Comparison of ENCODE assay signal across 23 cellular contexts in the genomic region with DNA sequence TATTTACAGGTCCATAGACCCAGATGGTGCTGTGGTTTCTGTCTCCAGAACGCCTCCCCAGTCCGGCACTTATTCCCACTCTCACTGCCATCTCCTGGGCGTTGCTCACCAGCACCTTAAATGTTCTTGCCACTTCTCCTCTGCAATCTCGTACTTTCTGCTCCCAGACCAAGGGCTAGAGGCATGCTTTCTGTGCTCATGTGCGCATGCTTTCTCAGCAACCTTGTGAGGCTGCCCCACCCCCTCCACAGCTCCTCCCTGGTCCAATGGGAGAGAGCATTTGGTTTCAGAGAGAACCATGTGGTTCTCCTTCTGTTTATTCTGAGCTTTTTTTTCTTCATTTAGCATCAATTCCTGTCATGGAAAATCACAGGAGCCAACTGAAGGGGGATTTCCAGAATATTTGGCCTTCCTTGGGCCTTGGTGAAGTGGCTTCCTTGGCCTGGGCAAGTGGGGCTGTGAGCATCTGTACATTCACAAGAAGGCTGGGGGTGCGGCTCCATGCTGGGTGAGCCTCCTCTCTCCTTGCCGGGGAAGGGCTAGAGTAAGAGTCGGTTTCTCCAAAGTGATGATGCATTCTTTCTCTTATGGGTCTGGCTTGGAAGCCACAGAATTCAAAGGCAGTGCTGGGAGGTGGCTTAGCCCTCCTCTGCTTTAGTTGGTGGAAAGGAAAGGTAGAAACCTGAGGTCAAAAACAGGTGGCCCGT.
"Had no signal": no experiment of that assay in that cellular context is flagged by ENCODE, and none has a peak within 500 bp of the region (broad histone marks: within the 10 kb centered on the region; RNA-seq: fewer than 3 reads in every experiment).

No MANE protein-coding gene starts in this region.

- H3K4me1 ChIP-seq: body of pancreas, esophagus squamous epithelium, gastrocnemius medialis, spleen, upper lobe of left lung had no signal

- H3K9me3 Mint-ChIP-seq: activated naive CD8-positive, alpha-beta T cell treated with anti-CD3 and anti-CD28 coated beads, Interleukin-2, amount 10 ng/mL, durations not matched to agents 7 days and 5 days; activated T-cell treated with anti-CD3 and anti-CD28 coated beads, Interleukin-2, amount 50 U/mL, for 4 hours had no signal

- FAIRE-seq: TTC549 had no signal

- H3K9me3 ChIP-seq: body of pancreas, esophagus squamous epithelium, gastrocnemius medialis, mucosa of descending colon, spleen, thoracic aorta, upper lobe of left lung had no signal

- H3K4me1 Mint-ChIP-seq: activated naive CD8-positive, alpha-beta T cell treated with anti-CD3 and anti-CD28 coated beads, Interleukin-2, amount 10 ng/mL, durations not matched to agents 7 days and 5 days; nephron progenitor cell had no signal

- DNase-seq: activated CD4-positive, alpha-beta T cell treated with anti-CD3 and anti-CD28 coated beads for 1 hour; activated CD4-positive, alpha-beta T cell treated with anti-CD3 and anti-CD28 coated beads, Interleukin-2, amount 50 U/mL, for 1 hour; activated CD8-positive, alpha-beta memory T cell treated with anti-CD3 and anti-CD28 coated beads, Interleukin-2, amount 50 U/mL, for 48 hours; activated naive CD4-positive, alpha-beta T cell treated with Interleukin-2 at 50 U/mL for 16 hours; activated naive CD8-positive, alpha-beta T cell treated with anti-CD3 and anti-CD28 coated beads, Interleukin-2, amount 10 ng/mL, durations not matched to agents 7 days and 5 days; activated T-cell treated with anti-CD3 and anti-CD28 coated beads, Interleukin-2, amount 50 U/mL, for 4 hours; body of pancreas; esophagus squamous epithelium; gastrocnemius medialis; hypothalamus; left cardiac atrium; mesendoderm; mucosa of descending colon; nephron progenitor cell; retina; spleen; stimulated activated CD4-positive, alpha-beta T cell treated with anti-CD3 and anti-CD28 coated beads, Interleukin-4, amount 100 ng/mL, for 1 hour; stimulated activated naive CD4-positive, alpha-beta T cell; T-helper 1 cell; upper lobe of left lung had no signal

- H3K4me3 Mint-ChIP-seq: activated naive CD8-positive, alpha-beta T cell treated with anti-CD3 and anti-CD28 coated beads, Interleukin-2, amount 10 ng/mL, durations not matched to agents 7 days and 5 days; activated T-cell treated with anti-CD3 and anti-CD28 coated beads, Interleukin-2, amount 50 U/mL, for 4 hours; nephron progenitor cell had no signal

- H3K4me3 ChIP-seq: body of pancreas, cardiac muscle cell, esophagus squamous epithelium, gastrocnemius medialis, mucosa of descending colon, spleen, thoracic aorta, upper lobe of left lung had no signal

- H3K27ac ChIP-seq: body of pancreas, cardiac muscle cell, esophagus squamous epithelium, gastrocnemius medialis, spleen, thoracic aorta, upper lobe of left lung had no signal

- H3K36me3 ChIP-seq: cardiac muscle cell, esophagus squamous epithelium, gastrocnemius medialis, spleen, thoracic aorta, upper lobe of left lung had no signal

- H3K36me3 Mint-ChIP-seq: activated naive CD8-positive, alpha-beta T cell treated with anti-CD3 and anti-CD28 coated beads, Interleukin-2, amount 10 ng/mL, durations not matched to agents 7 days and 5 days had no signal

- H3K27ac Mint-ChIP-seq: activated naive CD8-positive, alpha-beta T cell treated with anti-CD3 and anti-CD28 coated beads, Interleukin-2, amount 10 ng/mL, durations not matched to agents 7 days and 5 days; nephron progenitor cell had no signal
